24 cellular contexts compared by ENCODE assay signal in genomic region chr3:52354676-52355075, GRCh38.
"Had no signal": no experiment of that assay in that cellular context is flagged by ENCODE, and none has a peak within 500 bp of the region (broad histone marks: within the 10 kb centered on the region; RNA-seq: fewer than 3 reads in every experiment).

No MANE protein-coding gene starts in this region.

- H2AFZ ChIP-seq: neural progenitor cell had no signal

- H3K27ac ChIP-seq: coronary artery, esophagus muscularis mucosa, foreskin keratinocyte, gastroesophageal sphincter, heart right ventricle, neural progenitor cell, stomach, thyroid gland had no signal

- H3K4me2 ChIP-seq: neural progenitor cell, smooth muscle cell had no signal

- H3K36me3 ChIP-seq: neural progenitor cell, thyroid gland had no signal

- FAIRE-seq: endothelial cell of umbilical vein, islet of Langerhans had no signal

- H3K4me3 ChIP-seq: coronary artery, esophagus muscularis mucosa, gastroesophageal sphincter, heart right ventricle, neural progenitor cell, smooth muscle cell, stomach, thyroid gland had no signal

- H3K9ac ChIP-seq: neural progenitor cell had no signal

- ATAC-seq: foreskin keratinocyte; gastroesophageal sphincter; heart right ventricle; left colon; naive thymus-derived CD4-positive, alpha-beta T cell; sciatic nerve had no signal

- DNase-seq: dermis blood vessel endothelial cell; effector memory CD4-positive, alpha-beta T cell; foreskin keratinocyte; heart right ventricle; hippocampal formation; kidney glomerular epithelial cell; left colon; mesendoderm; midbrain; naive thymus-derived CD4-positive, alpha-beta T cell; retina; stimulated activated CD4-positive, alpha-beta T cell treated with anti-CD3 and anti-CD28 coated beads, Interleukin-2, amount 100 ng/mL, for 24 hours; stimulated activated CD4-positive, alpha-beta T cell treated with anti-CD3 and anti-CD28 coated beads, Interleukin-4, amount 100 ng/mL, for 24 hours; stimulated activated naive CD4-positive, alpha-beta T cell treated with Interleukin-2 at 50 U/mL for 16 hours; stomach; thyroid gland had no signal

- H3K4me1 ChIP-seq: esophagus muscularis mucosa, foreskin keratinocyte, gastroesophageal sphincter, heart right ventricle, neural progenitor cell, stomach had no signal

- H3K27me3 ChIP-seq: esophagus muscularis mucosa, foreskin keratinocyte, gastroesophageal sphincter, heart right ventricle, neural progenitor cell, stomach, thyroid gland had no signal

- H3K9me3 ChIP-seq: esophagus muscularis mucosa, gastroesophageal sphincter, heart right ventricle, stomach, thyroid gland had no signal
